Comparison of ENCODE assay signal across 10 cellular contexts in the genomic region with DNA sequence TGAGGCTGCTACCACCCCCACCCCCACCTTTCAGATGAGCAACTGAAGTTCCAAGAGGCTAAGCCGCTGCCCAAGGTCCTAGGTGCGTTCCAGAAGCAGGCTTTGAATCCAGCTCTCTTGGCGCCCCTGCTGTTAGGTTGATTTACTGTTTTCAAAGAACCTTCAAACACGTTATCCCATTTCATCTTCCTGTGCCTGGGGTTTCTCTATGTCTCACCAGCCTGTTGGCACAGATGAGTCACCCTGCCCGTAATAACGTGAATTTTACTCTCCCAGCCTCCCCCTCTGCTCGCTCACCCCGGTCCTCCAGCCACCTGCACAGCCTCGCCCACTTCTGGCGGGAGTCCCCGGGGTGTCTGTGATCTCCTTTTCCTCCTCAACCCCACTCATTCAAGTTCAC. TPM values are rescaled to one million over a fixed set of nuclear protein-coding genes. Genes with fewer than 3 reads are reported as not detected.
DNase-seq lines count a peak whose midpoint lies in the region; ATAC-seq and TF ChIP-seq lines count a peak whose summit lies in the region.
"Had no signal": no experiment of that assay in that cellular context is flagged by ENCODE, and none has a peak within 500 bp of the region (broad histone marks: within the 10 kb centered on the region; RNA-seq: fewer than 3 reads in every experiment).

No MANE protein-coding gene starts in this region.

- H3K27me3 ChIP-seq in hepatocyte = no peaks in the 10 kb centered on the region

- 69% methylated on average over 11 of the region's 11 CpGs for WGBS in hepatocyte (ENCODE audit: low lambda C conversion rate, missing lambda C conversion rate)

- no peak overlapping the region for H3K4me2 ChIP-seq in hepatocyte

- peak overlapping the region; percentile 12 for H3K4me3 Mint-ChIP-seq in activated CD4-positive, alpha-beta T cell treated with anti-CD3 and anti-CD28 coated beads for 36 hours
- H3K4me3 Mint-ChIP-seq in stimulated activated naive CD8-positive, alpha-beta T cell treated with anti-CD3 and anti-CD28 coated beads, Interleukin-15, Interleukin-2, amounts not matched to agents 100 ng/mL and 50 ng/mL, for 24 hours = peak overlapping the region; percentile 3
- H3K4me3 Mint-ChIP-seq: HFFc6 had no signal

- intact Hi-C loops in activated CD4-positive, alpha-beta T cell treated with anti-CD3 and anti-CD28 coated beads for 36 hours (cut with DNase I, micrococcal nuclease) = loop anchor here (1.0 to 5.0 kb wide), 8 partner anchors 13 to 292 kb away; a partner anchor contains a TSS

- TF ChIP-seq CTCF in hepatocyte (IDR thresholded peaks at IDR 0.05; ENCODE audit: poor library complexity) = no peak

- H2AFZ ChIP-seq in hepatocyte = no peak overlapping the region

- no peaks in the 10 kb centered on the region for H3K36me3 ChIP-seq in hepatocyte (replicated peaks; ENCODE audit: insufficient read depth, low read depth)

- no peak overlapping the region for H3K4me3 ChIP-seq in hepatocyte

- no peaks in the 10 kb centered on the region for H3K27me3 Mint-ChIP-seq in activated CD4-positive, alpha-beta T cell treated with anti-CD3 and anti-CD28 coated beads for 36 hours
- no peaks in the 10 kb centered on the region for H3K27me3 Mint-ChIP-seq in stimulated activated naive CD8-positive, alpha-beta T cell treated with anti-CD3 and anti-CD28 coated beads, Interleukin-15, Interleukin-2, amounts not matched to agents 100 ng/mL and 50 ng/mL, for 24 hours

- peaks cover 36% of the 10 kb centered on the region for H3K4me1 Mint-ChIP-seq in activated CD4-positive, alpha-beta T cell treated with anti-CD3 and anti-CD28 coated beads for 36 hours
- H3K4me1 Mint-ChIP-seq in stimulated activated naive CD8-positive, alpha-beta T cell treated with anti-CD3 and anti-CD28 coated beads, Interleukin-15, Interleukin-2, amounts not matched to agents 100 ng/mL and 50 ng/mL, for 24 hours (ENCODE audit: low read depth) = peaks cover 23% of the 10 kb centered on the region

- H3K79me2 ChIP-seq in hepatocyte = no peaks in the 10 kb centered on the region

- H3K9me2 ChIP-seq in hepatocyte (replicated peaks; ENCODE audit: insufficient read depth) = no peaks in the 10 kb centered on the region

- no peaks in the 10 kb centered on the region for H3K9me3 ChIP-seq in hepatocyte (ENCODE audit: low read depth)

- CTCF ChIA-PET in activated CD4-positive, alpha-beta T cell treated with anti-CD3 and anti-CD28 coated beads for 36 hours (lab: Charles Lee) = interaction anchor here (0.6 to 3.8 kb wide), 15 partner anchors 9 to 335 kb away, joined by 3 to 25 read pairs (median 3); a partner anchor contains a TSS

- no peak overlapping the region for H3K27ac ChIP-seq in hepatocyte

- ATAC-seq in activated CD4-positive, alpha-beta T cell treated with anti-CD3 and anti-CD28 coated beads for 36 hours = peak; percentile 96
- ATAC-seq in GM18868 (IDR thresholded peaks at IDR 0.05; ENCODE audit: unreplicated experiment) = no peak
- no peak for ATAC-seq in GM21390 (IDR thresholded peaks at IDR 0.05; ENCODE audit: unreplicated experiment)

- H3K36me3 Mint-ChIP-seq in activated CD4-positive, alpha-beta T cell treated with anti-CD3 and anti-CD28 coated beads for 36 hours (ENCODE audit: low read depth) = no peaks in the 10 kb centered on the region
- H3K36me3 Mint-ChIP-seq in stimulated activated naive CD8-positive, alpha-beta T cell treated with anti-CD3 and anti-CD28 coated beads, Interleukin-15, Interleukin-2, amounts not matched to agents 100 ng/mL and 50 ng/mL, for 24 hours (ENCODE audit: low read depth) = no peaks in the 10 kb centered on the region

- H3K27ac Mint-ChIP-seq in activated CD4-positive, alpha-beta T cell treated with anti-CD3 and anti-CD28 coated beads for 36 hours = peak overlapping the region; percentile 81
- peak overlapping the region; percentile 76 for H3K27ac Mint-ChIP-seq in stimulated activated naive CD8-positive, alpha-beta T cell treated with anti-CD3 and anti-CD28 coated beads, Interleukin-15, Interleukin-2, amounts not matched to agents 100 ng/mL and 50 ng/mL, for 24 hours
- H3K27ac Mint-ChIP-seq: HFFc6 had no signal

- H3K4me1 ChIP-seq in hepatocyte (ENCODE audit: insufficient read depth) = peaks cover 5% of the 10 kb centered on the region

- no peaks in the 10 kb centered on the region for H4K20me1 ChIP-seq in hepatocyte (ENCODE audit: insufficient read depth, poor library complexity, severe bottlenecking)

- peak in 2 of 3 experiments; percentile 36 to 50 for DNase-seq in activated CD8-positive, alpha-beta memory T cell treated with anti-CD3 and anti-CD28 coated beads for 48 hours (ENCODE audit: low read depth in 2 of 3, low spot score in 2 of 3)
- DNase-seq in activated CD8-positive, alpha-beta memory T cell treated with anti-CD3 and anti-CD28 coated beads for 24 hours = no peak
- DNase-seq in activated CD4-positive, alpha-beta T cell treated with anti-CD3 and anti-CD28 coated beads for 36 hours = peak; percentile 91
- DNase-seq in hepatocyte (ENCODE audit: low spot score) (peak; percentile 45), globus pallidus (ENCODE audit: low spot score) (no peak)
- DNase-seq: HFFc6, NCI-H524 had no signal

- POLR2A ChIA-PET in activated CD4-positive, alpha-beta T cell treated with anti-CD3 and anti-CD28 coated beads for 36 hours (lab: Charles Lee) = interaction anchor here (0.7 to 1.0 kb wide), 2 partner anchors 76 to 292 kb away, joined by 3 read pairs; no protein-coding TSS in a partner anchor

- H3K9me3 Mint-ChIP-seq in activated CD4-positive, alpha-beta T cell treated with anti-CD3 and anti-CD28 coated beads for 36 hours (ENCODE audit: low read depth) = no peaks in the 10 kb centered on the region
- no peaks in the 10 kb centered on the region for H3K9me3 Mint-ChIP-seq in stimulated activated naive CD8-positive, alpha-beta T cell treated with anti-CD3 and anti-CD28 coated beads, Interleukin-15, Interleukin-2, amounts not matched to agents 100 ng/mL and 50 ng/mL, for 24 hours
- H3K9me3 Mint-ChIP-seq: HFFc6 had no signal

RNA-seq across cellular contexts. Expression of a gene that starts 13.1 kb away (rescaled TPM):
- total RNA-seq in activated CD4-positive, alpha-beta T cell treated with anti-CD3 and anti-CD28 coated beads for 36 hours = 10 to 100 TPM; 17.8 to 19.4 TPM
- 7.8 and 9.6 TPM in 2 replicates for total RNA-seq in hepatocyte
- polyA plus RNA-seq in hepatocyte = 17.8 and 23.2 TPM in 2 replicates

Comparison
In these comparisons a context has a peak if more than half of its experiments do, and no peak if none do; other contexts are left out.
1. DNase-seq: peak in activated CD8-positive, alpha-beta memory T cell treated with anti-CD3 and anti-CD28 coated beads for 48 hours (2 of 3), activated CD4-positive, alpha-beta T cell treated with anti-CD3 and anti-CD28 coated beads for 36 hours (single experiment) and hepatocyte (single experiment); none in activated CD8-positive, alpha-beta memory T cell treated with anti-CD3 and anti-CD28 coated beads for 24 hours (single experiment) and globus pallidus (single experiment).